ENCODE assay signal across 18 cellular contexts in genomic region chr18:9609190-9609589, GRCh38. TPM values are rescaled to one million over a fixed set of nuclear protein-coding genes. Genes with fewer than 3 reads are reported as not detected.
DNase-seq lines count a peak whose midpoint lies in the region; ATAC-seq and TF ChIP-seq lines count a peak whose summit lies in the region.
"Had no signal": no experiment of that assay in that cellular context is flagged by ENCODE, and none has a peak within 500 bp of the region (broad histone marks: within the 10 kb centered on the region; RNA-seq: fewer than 3 reads in every experiment).

No MANE protein-coding gene starts in this region.

- H4K20me1 ChIP-seq in GM23338 (replicated peaks; ENCODE audit: insufficient read depth) = peaks cover 10% of the 10 kb centered on the region; the same call in 1 of the 2 replicates

- H3K9me3 Mint-ChIP-seq in GM23338 = no peaks in the 10 kb centered on the region; the same call in 2 of the 3 replicates
- H3K9me3 Mint-ChIP-seq in progenitor cell of endocrine pancreas (ENCODE audit: low read depth) = peaks cover 2% of the 10 kb centered on the region
- H3K9me3 Mint-ChIP-seq: activated B cell treated with CpG ODN at 0.5 μM for 24 hours; activated naive CD8-positive, alpha-beta T cell treated with anti-CD3 and anti-CD28 coated beads, Interleukin-2, amount 10 ng/mL, durations not matched to agents 7 days and 5 days; activated T-cell treated with anti-CD3 and anti-CD28 coated beads, Interleukin-2, amount 50 U/mL, for 4 hours had no signal

- H3K9me3 ChIP-seq in T-helper 17 cell (ENCODE audit: control insufficient read depth, low read length, poor library complexity, severe bottlenecking) (no peaks in the 10 kb centered on the region), spleen (no peaks in the 10 kb centered on the region)
- H3K9me3 ChIP-seq: gastrocnemius medialis, thoracic aorta had no signal

- H3K4me3 ChIP-seq in GM23338 = no peak overlapping the region
- no peak overlapping the region for H3K4me3 ChIP-seq in H7 (ENCODE audit: insufficient read depth, low read depth, low read length)
- no peak overlapping the region for H3K4me3 ChIP-seq in brain microvascular endothelial cell (ENCODE audit: low read depth, low read length)
- H3K4me3 ChIP-seq in spleen = no peak overlapping the region
- H3K4me3 ChIP-seq: gastrocnemius medialis, thoracic aorta had no signal

- H3K27me3 ChIP-seq in GM23338 (ENCODE audit: insufficient read depth) (no peaks in the 10 kb centered on the region), H7 (ENCODE audit: control insufficient read depth, insufficient read depth, low read length) (no peaks in the 10 kb centered on the region), brain microvascular endothelial cell (replicated peaks) (no peaks in the 10 kb centered on the region), spleen (replicated peaks in 1 of 7) (no peaks in the 10 kb centered on the region)
- H3K27me3 ChIP-seq: gastrocnemius medialis had no signal

- TF ChIP-seq CTCF in GM23338 (conservative IDR thresholded peaks at IDR 0.05; ENCODE audit: low read depth in 2 of 2) (no peak), progenitor cell of endocrine pancreas (IDR thresholded peaks at IDR 0.05; ENCODE audit: unreplicated experiment) (no peak), brain microvascular endothelial cell (IDR thresholded peaks at IDR 0.05; ENCODE audit: low read depth, low read length, missing control alignments) (no peak), spleen (IDR thresholded peaks at IDR 0.05 in 8 of 11, conservative IDR thresholded peaks at IDR 0.05 in 3 of 11) (no peak)

- no peaks in the 10 kb centered on the region for H3F3A ChIP-seq in GM23338 (replicated peaks; ENCODE audit: low read depth)

- TF ChIP-seq POLR2A in spleen (IDR thresholded peaks at IDR 0.05) = no peak

- ATAC-seq in GM23338 (no peak), T-helper 17 cell (no peak)
- ATAC-seq: activated T-cell treated with anti-CD3 and anti-CD28 coated beads, Interleukin-2, amount 50 U/mL, for 4 hours; gastrocnemius medialis; Panc1 had no signal

- in situ Hi-C loops in brain microvascular endothelial cell (cut with HindIII; ENCODE audit: low pct_ligation_motif_present, low sequenced_read_pairs) = no loop called here

- intact Hi-C loops in spleen (cut with DNase I; ENCODE audit: low total_unique reads) = no loop called here

- no peak overlapping the region for H2AFZ ChIP-seq in GM23338

- DNase-seq in GM23338 (ENCODE audit: low spot score) = no peak
- DNase-seq in T-helper 17 cell = no peak
- DNase-seq in epithelial cell of prostate (ENCODE audit: low read depth, low spot score) = no peak
- no peak for DNase-seq in progenitor cell of endocrine pancreas (ENCODE audit: low spot score, unreplicated experiment)
- DNase-seq in H7 = no peak
- DNase-seq in brain microvascular endothelial cell = no peak
- no peak for DNase-seq in spleen
- DNase-seq in DMS 273 treated with DMSO at 0.1 percent for 48 hours (lab: John Stamatoyannopoulos, UW) = no peak
- DNase-seq: activated B cell treated with CpG ODN at 0.5 μM for 24 hours; activated naive CD8-positive, alpha-beta T cell treated with anti-CD3 and anti-CD28 coated beads, Interleukin-2, amount 10 ng/mL, durations not matched to agents 7 days and 5 days; activated T-cell treated with anti-CD3 and anti-CD28 coated beads, Interleukin-2, amount 50 U/mL, for 4 hours; gastrocnemius medialis; NCI-H1417 treated with DMSO at 0.1 percent for 48 hours; NCI-H2171 treated with DMSO at 0.1 percent for 48 hours; NCI-H82; stimulated activated CD4-positive, alpha-beta T cell treated with anti-CD3 and anti-CD28 coated beads, Interleukin-15, amount 100 ng/mL, for 24 hours had no signal

- H3K27me3 Mint-ChIP-seq in GM23338 (ENCODE audit: insufficient read depth, low read depth, poor library complexity) (peaks cover 7% of the 10 kb centered on the region), T-helper 17 cell (no peaks in the 10 kb centered on the region), progenitor cell of endocrine pancreas (no peaks in the 10 kb centered on the region)
- H3K27me3 Mint-ChIP-seq: activated B cell treated with CpG ODN at 0.5 μM for 24 hours; activated naive CD8-positive, alpha-beta T cell treated with anti-CD3 and anti-CD28 coated beads, Interleukin-2, amount 10 ng/mL, durations not matched to agents 7 days and 5 days had no signal

- H3K4me1 Mint-ChIP-seq in GM23338 (peaks cover 31% of the 10 kb centered on the region), T-helper 17 cell (peaks cover 44% of the 10 kb centered on the region), progenitor cell of endocrine pancreas (ENCODE audit: low read depth) (peaks cover 42% of the 10 kb centered on the region)

- H3K27ac ChIP-seq in GM23338 (ENCODE audit: low read depth) = no peak overlapping the region
- peak overlapping the region; percentile 100 for H3K27ac ChIP-seq in epithelial cell of prostate
- no peak overlapping the region for H3K27ac ChIP-seq in brain microvascular endothelial cell
- no peak overlapping the region for H3K27ac ChIP-seq in spleen
- H3K27ac ChIP-seq: gastrocnemius medialis, thoracic aorta had no signal

- H3K4me3 Mint-ChIP-seq in GM23338 (no peak overlapping the region), T-helper 17 cell (peak overlapping the region; percentile 36), progenitor cell of endocrine pancreas (ENCODE audit: low read depth) (peak overlapping the region; percentile 54)
- H3K4me3 Mint-ChIP-seq: activated B cell treated with CpG ODN at 0.5 μM for 24 hours; activated naive CD8-positive, alpha-beta T cell treated with anti-CD3 and anti-CD28 coated beads, Interleukin-2, amount 10 ng/mL, durations not matched to agents 7 days and 5 days; activated T-cell treated with anti-CD3 and anti-CD28 coated beads, Interleukin-2, amount 50 U/mL, for 4 hours had no signal

- H3K27ac Mint-ChIP-seq in GM23338 (peak overlapping the region; percentile 13; the same call in 1 of the 2 replicates), T-helper 17 cell (no peak overlapping the region), progenitor cell of endocrine pancreas (peak overlapping the region; percentile 72)
- H3K27ac Mint-ChIP-seq: activated B cell treated with CpG ODN at 0.5 μM for 24 hours; activated naive CD8-positive, alpha-beta T cell treated with anti-CD3 and anti-CD28 coated beads, Interleukin-2, amount 10 ng/mL, durations not matched to agents 7 days and 5 days had no signal

- H3K79me2 ChIP-seq in GM23338 (replicated peaks; ENCODE audit: insufficient read depth) = peaks cover 95% of the 10 kb centered on the region

- peak overlapping the region; percentile 17; the same call in 1 of the 2 replicates for H3K4me2 ChIP-seq in GM23338

- H3K4me1 ChIP-seq in GM23338 (ENCODE audit: insufficient read depth) (peaks cover 22% of the 10 kb centered on the region), spleen (peaks cover 21 to 88% (median 41%) of the 10 kb centered on the region in 6 donors)

- 81 to 92% (median 85%) methylated on average over 7 of the region's 7 CpGs for WGBS in spleen, 5 donors

- H3K9me2 ChIP-seq in GM23338 (ENCODE audit: insufficient read depth) = no peaks in the 10 kb centered on the region

- no peaks in the 10 kb centered on the region for H3K36me3 ChIP-seq in GM23338 (ENCODE audit: insufficient read depth)
- H3K36me3 ChIP-seq in H7 (replicated peaks; ENCODE audit: control insufficient read depth, insufficient read depth, low read length) = peaks cover 5% of the 10 kb centered on the region
- peaks cover 7% of the 10 kb centered on the region for H3K36me3 ChIP-seq in brain microvascular endothelial cell (replicated peaks)
- peaks cover 0 to 22% (median 0%) of the 10 kb centered on the region in 6 donors for H3K36me3 ChIP-seq in spleen
- H3K36me3 ChIP-seq: gastrocnemius medialis, thoracic aorta had no signal

- H3K36me3 Mint-ChIP-seq in GM23338 (ENCODE audit: low read depth) (peaks cover 30% of the 10 kb centered on the region), T-helper 17 cell (ENCODE audit: low read depth) (peaks cover 5% of the 10 kb centered on the region), progenitor cell of endocrine pancreas (ENCODE audit: insufficient read depth) (peaks cover 14% of the 10 kb centered on the region)

TF ChIP-seq in GM23338, 12 proteins besides CTCF, POLR2A, EP300 and RAD21 (continues in another document):
- no peak for TF ChIP-seq NANOG (IDR thresholded peaks at IDR 0.05; ENCODE audit: borderline replicate concordance)
- TF ChIP-seq CREB1 (CRISPR knock-in tag; IDR thresholded peaks at IDR 0.05; ENCODE audit: low read depth) = no peak
- TF ChIP-seq POLR2AphosphoS5 (IDR thresholded peaks at IDR 0.05; ENCODE audit: low read depth) = no peak
- no peak for TF ChIP-seq EZH2phosphoT487 (IDR thresholded peaks at IDR 0.05; ENCODE audit: unreplicated experiment)
- no peak for TF ChIP-seq ZNF331 (CRISPR knock-in tag; IDR thresholded peaks at IDR 0.05; ENCODE audit: low read depth)

RNA-seq across cellular contexts. Expression of gene PPP4R1, which starts 5.2 kb away (rescaled TPM):
- total RNA-seq in GM23338 (2014; rRNA removed; shearing (Covaris generic)) = 79.4 and 91.9 TPM in 2 replicates
- polyA plus RNA-seq in GM23338 (2016; fragmentation: Nextera tagmentation; extraction: Ambion mirVana) (18.1 and 18.7 TPM in 2 replicates), spleen (10 to 100 TPM; 11.3 to 22.2 (median 15.0) TPM)
- total RNA-seq in T-helper 17 cell (10 to 100 TPM; 54.1 to 65.5 TPM), progenitor cell of endocrine pancreas (169 and 180 TPM in 2 replicates), spleen (100 to 1,000 TPM in 2 of 7 donors, 10 to 100 TPM in 5; 76.8 to 135 (median 86.7) TPM)
- 76.7 and 85.8 TPM in 2 replicates for total RNA-seq in H7 (2014; rRNA removed; shearing (Covaris generic))
